13 cellular contexts compared by ENCODE assay signal in the genomic region with DNA sequence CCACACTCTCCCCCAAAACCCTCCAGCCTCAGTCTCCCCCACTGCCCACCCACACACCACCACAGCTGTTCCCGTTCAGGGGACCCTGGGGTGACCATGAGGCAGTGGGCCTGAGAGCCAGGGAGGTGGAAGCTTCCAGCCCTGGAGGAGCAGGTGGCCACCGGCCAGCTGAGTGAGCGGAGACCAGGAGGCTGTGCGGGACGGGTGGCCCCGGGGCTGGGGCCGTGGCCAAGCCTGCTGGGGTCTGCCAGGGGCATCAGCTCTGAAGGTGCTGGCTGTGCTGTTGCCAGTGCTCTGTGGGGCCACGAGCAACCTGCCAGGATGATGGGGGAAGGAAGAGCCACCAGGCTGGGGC.
"Had no signal": no experiment of that assay in that cellular context is flagged by ENCODE, and none has a peak within 500 bp of the region (broad histone marks: within the 10 kb centered on the region; RNA-seq: fewer than 3 reads in every experiment).

No MANE protein-coding gene starts in this region.

- DNase-seq: activated CD4-positive, alpha-beta T cell treated with anti-CD3 and anti-CD28 coated beads for 1 hour; activated CD4-positive, alpha-beta T cell treated with anti-CD3 and anti-CD28 coated beads, Interleukin-2, amount 50 U/mL, for 4 hours; activated gamma-delta T cell; adrenal gland; effector memory CD8-positive, alpha-beta T cell; esophagus squamous epithelium; stimulated activated CD8-positive, alpha-beta memory T cell treated with anti-CD3 and anti-CD28 coated beads, Interleukin-4, amount 100 ng/mL, for 48 hours; stimulated activated naive CD4-positive, alpha-beta T cell treated with Interleukin-2 at 50 U/mL for 16 hours; SW 1271; T-helper 2 cell; thyroid gland had no signal

- H3K9me3 ChIP-seq: adrenal gland, esophagus squamous epithelium, heart right ventricle, thyroid gland had no signal

- ATAC-seq: effector memory CD8-positive, alpha-beta T cell; heart right ventricle had no signal

- H3K27me3 ChIP-seq: adrenal gland, esophagus squamous epithelium, heart right ventricle, thyroid gland had no signal

- H3K4me1 ChIP-seq: thyroid gland had no signal

- H3K36me3 ChIP-seq: adrenal gland, esophagus squamous epithelium, heart right ventricle, thyroid gland had no signal

- H3K4me3 ChIP-seq: adrenal gland, esophagus squamous epithelium, heart right ventricle, thyroid gland had no signal

- H3K27ac ChIP-seq: adrenal gland, esophagus squamous epithelium, thyroid gland, VCaP had no signal
